1 cellular context compared by ENCODE assay signal in genomic region chr1:164708596-164708995, GRCh38.
TF ChIP-seq lines count a peak whose summit lies in the region.

No MANE protein-coding gene starts in this region.

TF ChIP-seq in A549, 52 proteins besides CTCF, POLR2A, EP300 and RAD21 (continued from another document):
- TF ChIP-seq, protein P1, sequence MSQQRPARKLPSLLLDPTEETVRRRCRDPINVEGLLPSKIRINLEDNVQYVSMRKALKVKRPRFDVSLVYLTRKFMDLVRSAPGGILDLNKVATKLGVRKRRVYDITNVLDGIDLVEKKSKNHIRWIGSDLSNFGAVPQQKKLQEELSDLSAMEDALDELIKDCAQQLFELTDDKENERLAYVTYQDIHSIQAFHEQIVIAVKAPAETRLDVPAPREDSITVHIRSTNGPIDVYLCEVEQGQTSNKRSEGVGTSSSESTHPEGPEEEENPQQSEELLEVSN (IDR thresholded peaks at IDR 0.05; ENCODE audit: borderline replicate concordance, low read depth) = no peak
- TF ChIP-seq KDM1A (IDR thresholded peaks at IDR 0.05; ENCODE audit: low read depth) = peak; percentile 78; the same call in 1 of the 2 replicates
- TF ChIP-seq MAFK (IDR thresholded peaks at IDR 0.05; ENCODE audit: partially characterized antibody) = no peak
- TF ChIP-seq CHD2 (IDR thresholded peaks at IDR 0.05; ENCODE audit: low read length, partially characterized antibody) = no peak
- TF ChIP-seq HDAC2 (IDR thresholded peaks at IDR 0.05) = peak; percentile 62; the same call in 1 of the 2 replicates
- TF ChIP-seq, protein P2, sequence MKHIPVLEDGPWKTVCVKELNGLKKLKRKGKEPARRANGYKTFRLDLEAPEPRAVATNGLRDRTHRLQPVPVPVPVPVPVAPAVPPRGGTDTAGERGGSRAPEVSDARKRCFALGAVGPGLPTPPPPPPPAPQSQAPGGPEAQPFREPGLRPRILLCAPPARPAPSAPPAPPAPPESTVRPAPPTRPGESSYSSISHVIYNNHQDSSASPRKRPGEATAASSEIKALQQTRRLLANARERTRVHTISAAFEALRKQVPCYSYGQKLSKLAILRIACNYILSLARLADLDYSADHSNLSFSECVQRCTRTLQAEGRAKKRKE (CRISPR knock-in tag; IDR thresholded peaks at IDR 0.05; ENCODE audit: low read depth) = no peak
- no peak for TF ChIP-seq FOSL2 (IDR thresholded peaks at IDR 0.05)
- no peak for TF ChIP-seq FOSL2 (CRISPR knock-in tag; IDR thresholded peaks at IDR 0.05)
- no peak for TF ChIP-seq PHF8 (IDR thresholded peaks at IDR 0.05; ENCODE audit: borderline replicate concordance, low read depth)
